ENCODE assay signal across 26 cellular contexts in genomic region chr2:2050321-2050905, GRCh38.
"Had no signal": no experiment of that assay in that cellular context is flagged by ENCODE, and none has a peak within 500 bp of the region (broad histone marks: within the 10 kb centered on the region; RNA-seq: fewer than 3 reads in every experiment).

No MANE protein-coding gene starts in this region.

- H3K27me3 ChIP-seq: breast epithelium had no signal

- H3K9me3 ChIP-seq: adrenal gland, breast epithelium, SJSA1 had no signal

- H3K4me1 ChIP-seq: adrenal gland, breast epithelium, SJSA1 had no signal

- H3K36me3 Mint-ChIP-seq: activated naive CD8-positive, alpha-beta T cell treated with anti-CD3 and anti-CD28 coated beads, Interleukin-2, amount 10 ng/mL, durations not matched to agents 7 days and 5 days; WTC11 had no signal

- H3K36me3 ChIP-seq: adrenal gland, breast epithelium, SJSA1 had no signal

- H3K9me3 Mint-ChIP-seq: activated CD4-positive, alpha-beta memory T cell treated with anti-CD3 and anti-CD28 coated beads, Interleukin-2, amount 10 ng/mL, durations not matched to agents 7 days and 5 days; activated CD4-positive, alpha-beta T cell treated with anti-CD3 and anti-CD28 coated beads, Interleukin-2, amount 10 ng/mL, durations not matched to agents 7 days and 5 days; activated naive CD8-positive, alpha-beta T cell treated with anti-CD3 and anti-CD28 coated beads, Interleukin-2, amount 10 ng/mL, durations not matched to agents 7 days and 5 days; T-helper 1 cell treated with Interleukin-12 subunit alpha and Interleukin-12 subunit beta and Interleukin-4 antibody, amounts not matched to agents 30 μg/mL and 1 μg/mL, for 36 hours; WTC11 had no signal

- H3K4me3 ChIP-seq: adrenal gland, breast epithelium, K562, SJSA1 had no signal

- H3K27me3 Mint-ChIP-seq: activated CD4-positive, alpha-beta memory T cell treated with anti-CD3 and anti-CD28 coated beads, Interleukin-2, amount 10 ng/mL, durations not matched to agents 7 days and 5 days; activated CD4-positive, alpha-beta T cell treated with anti-CD3 and anti-CD28 coated beads, Interleukin-2, amount 10 ng/mL, durations not matched to agents 7 days and 5 days; activated T-helper 17 cell treated with anti-CD3 and anti-CD28 coated beads, Interleukin-2, amount 50 U/mL, for 72 hours had no signal

- DNase-seq: activated CD4-positive, alpha-beta memory T cell treated with anti-CD3 and anti-CD28 coated beads, Interleukin-2, amount 10 ng/mL, durations not matched to agents 7 days and 5 days; activated CD4-positive, alpha-beta T cell treated with anti-CD3 and anti-CD28 coated beads for 1 hour; activated CD4-positive, alpha-beta T cell treated with anti-CD3 and anti-CD28 coated beads, Interleukin-2, amount 10 ng/mL, durations not matched to agents 7 days and 5 days; activated naive CD4-positive, alpha-beta T cell treated with anti-CD3 and anti-CD28 coated beads, Interleukin-2, amount 50 U/mL, for 16 hours; activated naive CD8-positive, alpha-beta T cell treated with anti-CD3 and anti-CD28 coated beads, Interleukin-2, amount 10 ng/mL, durations not matched to agents 7 days and 5 days; activated T-cell treated with anti-CD3 and anti-CD28 coated beads for 4 hours; activated T-cell treated with anti-CD3 and anti-CD28 coated beads, Interleukin-2, amount 50 U/mL, for 48 hours; adrenal gland; Karpas-422; MM.1S; NCI-H1105 treated with DMSO at 0.1 percent for 48 hours; NCI-H1436 treated with DMSO at 0.1 percent for 48 hours; NCI-H1930; NCI-H345; NCI-H510A; OCI-M1; RPMI8226 had no signal

- H3K27ac ChIP-seq: adrenal gland, breast epithelium, SJSA1 had no signal

- H3K27ac Mint-ChIP-seq: activated CD4-positive, alpha-beta memory T cell treated with anti-CD3 and anti-CD28 coated beads, Interleukin-2, amount 10 ng/mL, durations not matched to agents 7 days and 5 days; activated CD4-positive, alpha-beta T cell treated with anti-CD3 and anti-CD28 coated beads, Interleukin-2, amount 10 ng/mL, durations not matched to agents 7 days and 5 days; activated naive CD8-positive, alpha-beta T cell treated with anti-CD3 and anti-CD28 coated beads, Interleukin-2, amount 10 ng/mL, durations not matched to agents 7 days and 5 days; activated T-helper 17 cell treated with anti-CD3 and anti-CD28 coated beads, Interleukin-2, amount 50 U/mL, for 72 hours; T-helper 1 cell treated with Interleukin-12 subunit alpha and Interleukin-12 subunit beta and Interleukin-4 antibody, amounts not matched to agents 30 μg/mL and 1 μg/mL, for 36 hours; WTC11 had no signal

- H3K4me3 Mint-ChIP-seq: activated CD4-positive, alpha-beta memory T cell treated with anti-CD3 and anti-CD28 coated beads, Interleukin-2, amount 10 ng/mL, durations not matched to agents 7 days and 5 days; activated CD4-positive, alpha-beta T cell treated with anti-CD3 and anti-CD28 coated beads, Interleukin-2, amount 10 ng/mL, durations not matched to agents 7 days and 5 days; activated naive CD8-positive, alpha-beta T cell treated with anti-CD3 and anti-CD28 coated beads, Interleukin-2, amount 10 ng/mL, durations not matched to agents 7 days and 5 days; activated T-helper 17 cell treated with anti-CD3 and anti-CD28 coated beads, Interleukin-2, amount 50 U/mL, for 72 hours; T-helper 1 cell treated with Interleukin-12 subunit alpha and Interleukin-12 subunit beta and Interleukin-4 antibody, amounts not matched to agents 30 μg/mL and 1 μg/mL, for 36 hours; WTC11 had no signal

- ATAC-seq: activated T-helper 17 cell treated with anti-CD3 and anti-CD28 coated beads, Interleukin-2, amount 50 U/mL, for 72 hours; K562; Panc1; Right ventricle myocardium inferior; SK-N-SH treated with all-trans-retinoic acid at 6 μM for 48 hours; WTC11 had no signal

- H3K4me1 Mint-ChIP-seq: activated CD4-positive, alpha-beta memory T cell treated with anti-CD3 and anti-CD28 coated beads, Interleukin-2, amount 10 ng/mL, durations not matched to agents 7 days and 5 days; activated CD4-positive, alpha-beta T cell treated with anti-CD3 and anti-CD28 coated beads, Interleukin-2, amount 10 ng/mL, durations not matched to agents 7 days and 5 days; activated T-helper 17 cell treated with anti-CD3 and anti-CD28 coated beads, Interleukin-2, amount 50 U/mL, for 72 hours had no signal
